1 cellular context compared by ENCODE assay signal in the genomic region with DNA sequence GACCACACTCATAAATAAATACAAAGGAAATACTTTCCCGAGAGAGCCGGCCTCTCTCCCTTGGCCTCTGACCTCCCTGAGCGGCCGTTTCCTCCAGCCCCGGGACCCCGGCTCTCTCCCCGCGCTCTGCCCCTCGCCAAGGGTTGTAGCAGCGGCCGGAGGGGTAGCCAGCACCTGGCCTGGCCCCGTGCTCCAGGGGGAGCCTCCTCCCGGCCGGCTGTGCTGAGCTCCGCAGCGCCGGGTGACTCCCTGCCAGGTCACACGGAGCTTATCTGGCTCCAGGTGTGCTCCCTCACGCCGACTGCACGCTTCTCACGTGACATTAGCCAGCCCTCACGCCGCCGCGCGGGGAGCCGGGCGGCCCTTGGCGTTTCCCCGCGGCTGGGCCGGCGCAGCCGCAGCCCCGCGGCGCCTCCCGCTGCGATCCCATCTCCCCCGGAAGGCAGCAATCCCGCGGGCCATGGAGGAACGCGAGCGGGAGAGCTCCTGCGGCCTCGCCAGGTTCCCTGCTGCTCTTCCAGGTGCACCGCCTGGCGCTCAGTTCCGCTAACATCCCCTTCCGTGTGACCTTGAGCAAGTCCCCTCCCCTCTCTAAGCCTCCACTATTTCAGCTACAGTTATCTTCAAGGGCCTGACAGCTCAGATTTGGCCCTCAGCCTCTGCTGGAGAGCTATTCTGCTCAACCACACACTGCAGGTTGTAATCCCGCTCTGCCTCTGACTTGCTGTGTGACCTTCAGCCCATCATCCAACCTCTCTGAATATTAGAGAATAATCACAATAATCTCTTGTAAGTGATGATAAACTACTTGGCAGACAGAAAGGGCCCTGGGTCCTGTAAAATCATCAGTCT.
A peak's percentile ranks its signal among the peaks of the same experiment; 100 is the strongest.
TF ChIP-seq lines count a peak whose summit lies in the region.

No MANE protein-coding gene starts in this region.

TF ChIP-seq in HepG2, 621 proteins besides CTCF, POLR2A, EP300 and RAD21 (continued from another document):
- TF ChIP-seq, protein P1, sequence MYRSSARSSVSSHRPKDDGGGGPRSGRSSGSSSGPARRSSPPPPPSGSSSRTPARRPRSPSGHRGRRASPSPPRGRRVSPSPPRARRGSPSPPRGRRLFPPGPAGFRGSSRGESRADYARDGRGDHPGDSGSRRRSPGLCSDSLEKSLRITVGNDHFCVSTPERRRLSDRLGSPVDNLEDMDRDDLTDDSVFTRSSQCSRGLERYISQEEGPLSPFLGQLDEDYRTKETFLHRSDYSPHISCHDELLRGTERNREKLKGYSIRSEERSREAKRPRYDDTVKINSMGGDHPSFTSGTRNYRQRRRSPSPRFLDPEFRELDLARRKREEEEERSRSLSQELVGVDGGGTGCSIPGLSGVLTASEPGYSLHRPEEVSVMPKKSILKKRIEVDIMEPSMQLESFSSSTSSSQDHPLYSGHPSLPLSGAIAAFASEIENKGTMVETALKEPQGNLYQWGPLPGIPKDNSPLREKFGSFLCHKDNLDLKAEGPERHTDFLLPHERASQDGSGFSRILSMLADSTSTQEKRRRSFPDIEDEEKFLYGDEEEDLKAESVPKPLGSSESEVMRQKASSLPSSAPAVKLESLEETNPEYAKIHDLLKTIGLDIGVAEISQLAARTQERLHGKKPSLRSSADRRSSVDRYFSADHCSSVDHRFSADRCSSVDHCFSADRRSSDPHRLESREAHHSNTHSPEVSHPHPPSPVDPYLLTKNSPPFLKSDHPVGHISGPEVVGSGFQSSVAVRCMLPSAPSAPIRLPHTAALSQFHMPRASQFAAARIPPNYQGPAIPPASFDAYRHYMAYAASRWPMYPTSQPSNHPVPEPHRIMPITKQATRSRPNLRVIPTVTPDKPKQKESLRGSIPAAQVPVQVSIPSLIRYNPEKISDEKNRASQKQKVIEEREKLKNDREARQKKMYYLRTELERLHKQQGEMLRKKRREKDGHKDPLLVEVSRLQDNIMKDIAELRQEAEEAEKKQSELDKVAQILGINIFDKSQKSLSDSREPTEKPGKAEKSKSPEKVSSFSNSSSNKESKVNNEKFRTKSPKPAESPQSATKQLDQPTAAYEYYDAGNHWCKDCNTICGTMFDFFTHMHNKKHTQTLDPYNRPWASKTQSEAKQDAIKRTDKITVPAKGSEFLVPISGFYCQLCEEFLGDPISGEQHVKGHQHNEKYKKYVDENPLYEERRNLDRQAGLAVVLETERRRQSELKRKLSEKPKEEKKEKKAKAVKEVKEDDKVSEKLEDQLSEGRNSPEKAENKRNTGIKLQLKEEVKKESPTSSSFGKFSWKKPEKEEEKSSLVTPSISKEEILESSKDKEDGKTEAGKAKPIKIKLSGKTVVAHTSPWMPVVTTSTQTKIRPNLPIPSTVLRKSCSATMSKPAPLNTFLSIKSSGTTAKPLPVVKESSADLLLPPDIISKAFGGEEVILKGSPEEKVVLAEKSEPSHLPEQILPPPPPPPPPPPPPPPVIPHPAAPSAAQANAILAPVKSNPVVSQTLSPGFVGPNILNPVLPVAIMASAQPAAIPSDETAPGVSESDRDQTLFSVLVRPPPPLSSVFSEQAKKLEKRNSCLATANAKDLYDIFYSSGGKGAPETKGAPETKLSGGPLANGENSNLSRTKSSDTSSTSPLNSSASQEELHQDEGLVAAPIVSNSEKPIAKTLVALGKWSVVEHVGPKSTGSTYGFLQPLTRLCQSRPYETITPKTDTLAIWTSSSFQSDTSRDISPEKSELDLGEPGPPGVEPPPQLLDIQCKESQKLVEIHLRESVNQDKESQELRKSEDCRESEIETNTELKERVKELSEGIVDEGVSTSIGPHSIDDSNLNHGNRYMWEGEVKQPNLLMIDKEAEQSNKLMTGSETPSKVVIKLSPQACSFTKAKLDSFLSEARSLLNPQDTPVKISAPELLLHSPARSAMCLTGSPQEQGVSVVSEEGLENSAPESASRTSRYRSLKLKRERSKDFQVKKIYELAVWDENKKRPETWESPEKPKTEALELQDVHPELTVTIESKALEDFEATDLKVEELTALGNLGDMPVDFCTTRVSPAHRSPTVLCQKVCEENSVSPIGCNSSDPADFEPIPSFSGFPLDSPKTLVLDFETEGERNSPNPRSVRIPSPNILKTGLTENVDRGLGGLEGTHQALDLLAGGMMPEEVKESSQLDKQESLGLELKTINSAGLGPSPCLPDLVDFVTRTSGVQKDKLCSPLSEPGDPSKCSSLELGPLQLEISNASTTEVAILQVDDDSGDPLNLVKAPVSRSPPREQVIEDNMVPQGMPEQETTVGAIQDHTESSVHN (CRISPR knock-in tag; IDR thresholded peaks at IDR 0.05) = no peak
- TF ChIP-seq, protein P2, sequence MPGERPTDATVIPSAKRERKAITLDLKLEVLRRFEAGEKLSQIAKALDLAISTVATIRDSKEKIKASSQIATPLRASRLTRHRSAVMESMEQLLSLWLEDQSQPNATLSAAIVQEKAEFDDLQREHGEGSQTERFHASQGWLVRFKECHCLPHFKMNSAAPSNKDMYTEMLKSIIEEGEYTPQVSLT (CRISPR knock-in tag; IDR thresholded peaks at IDR 0.05; ENCODE audit: borderline replicate concordance, low read depth) = no peak
- TF ChIP-seq ZNF441 (CRISPR knock-in tag; IDR thresholded peaks at IDR 0.05; ENCODE audit: borderline replicate concordance) = peak; percentile 80
- TF ChIP-seq, protein P3, sequence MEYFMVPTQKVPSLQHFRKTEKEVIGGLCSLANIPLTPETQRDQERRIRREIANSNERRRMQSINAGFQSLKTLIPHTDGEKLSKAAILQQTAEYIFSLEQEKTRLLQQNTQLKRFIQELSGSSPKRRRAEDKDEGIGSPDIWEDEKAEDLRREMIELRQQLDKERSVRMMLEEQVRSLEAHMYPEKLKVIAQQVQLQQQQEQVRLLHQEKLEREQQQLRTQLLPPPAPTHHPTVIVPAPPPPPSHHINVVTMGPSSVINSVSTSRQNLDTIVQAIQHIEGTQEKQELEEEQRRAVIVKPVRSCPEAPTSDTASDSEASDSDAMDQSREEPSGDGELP (IDR thresholded peaks at IDR 0.05; ENCODE audit: borderline replicate concordance, low read depth) = no peak
- no peak for TF ChIP-seq ZNF207 (IDR thresholded peaks at IDR 0.05; ENCODE audit: borderline replicate concordance)
- peak; percentile 96 for TF ChIP-seq AGO2 (optimal IDR thresholded peaks at IDR 0.05; ENCODE audit: low read depth, low read length)
- TF ChIP-seq HMGA1 (CRISPR knock-in tag; conservative IDR thresholded peaks at IDR 0.05) = no peak
- TF ChIP-seq RFX1 (IDR thresholded peaks at IDR 0.05) = no peak
- no peak for TF ChIP-seq ZNF572 (CRISPR knock-in tag; IDR thresholded peaks at IDR 0.05)
- no peak; the same call in 1 of the 2 replicates for TF ChIP-seq YEATS2 (CRISPR knock-in tag; IDR thresholded peaks at IDR 0.05; ENCODE audit: borderline replicate concordance)
TF ChIP-seq in HepG2: peak in this region for 203.
